20 cellular contexts compared by ENCODE assay signal in the genomic region with DNA sequence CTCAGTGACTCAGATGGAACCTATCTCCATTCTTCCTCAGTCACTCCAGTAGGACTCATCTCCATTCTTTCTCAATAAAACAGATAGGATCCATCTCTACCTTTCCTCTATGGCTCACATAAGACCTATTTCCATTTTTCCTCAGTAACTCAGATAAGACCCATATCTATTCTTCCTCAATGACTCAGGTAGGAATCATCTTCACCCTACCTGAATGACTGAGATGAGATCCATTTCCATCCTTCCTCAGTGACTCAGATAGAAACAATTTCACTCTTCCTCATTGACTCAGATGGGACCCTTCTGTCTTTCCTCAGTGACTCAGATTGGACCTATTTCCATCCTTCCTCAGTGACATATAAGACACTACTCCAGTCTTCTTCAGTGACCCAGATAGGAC.
DNase-seq lines count a peak whose midpoint lies in the region; ATAC-seq, FAIRE-seq and TF ChIP-seq lines count a peak whose summit lies in the region.
"Had no signal": no experiment of that assay in that cellular context is flagged by ENCODE, and none has a peak within 500 bp of the region (broad histone marks: within the 10 kb centered on the region; RNA-seq: fewer than 3 reads in every experiment).

No MANE protein-coding gene starts in this region.

- intact Hi-C loops in sigmoid colon (cut with DNase I), result no loop called here

- H3K4me1 ChIP-seq in sigmoid colon, result no peaks in the 10 kb centered on the region
- H3K4me1 ChIP-seq: BLaER1 treated with 17β-estradiol and CSF1 and Interleukin-3, amounts not matched to agents 10 nM and 100 nM had no signal

- H3K9me3 Mint-ChIP-seq in activated T-cell treated with anti-CD3 and anti-CD28 coated beads, Interleukin-2, amount 50 U/mL, for 4 hours, result peaks cover 8% of the 10 kb centered on the region
- H3K9me3 Mint-ChIP-seq in stimulated activated effector memory CD8-positive, alpha-beta T cell treated with anti-CD3 and anti-CD28 coated beads, Interleukin-12 subunit alpha, Interleukin-12 subunit beta, amount 100 ng/mL, for 72 hours, result no peaks in the 10 kb centered on the region

- no peak overlapping the region for H3K4me3 ChIP-seq in bronchial epithelial cell (ENCODE audit: low read depth, low read length)
- H3K4me3 ChIP-seq in sigmoid colon, result no peak overlapping the region
- H3K4me3 ChIP-seq: BLaER1 treated with 17β-estradiol and CSF1 and Interleukin-3, amounts not matched to agents 10 nM and 100 nM had no signal

- H3K27me3 Mint-ChIP-seq in activated T-cell treated with anti-CD3 and anti-CD28 coated beads, Interleukin-2, amount 50 U/mL, for 4 hours (ENCODE audit: low read depth), result no peaks in the 10 kb centered on the region
- H3K27me3 Mint-ChIP-seq: B cell had no signal

- no peak overlapping the region for H3K27ac Mint-ChIP-seq in stimulated activated effector memory CD8-positive, alpha-beta T cell treated with anti-CD3 and anti-CD28 coated beads, Interleukin-12 subunit alpha, Interleukin-12 subunit beta, amount 100 ng/mL, for 72 hours
- H3K27ac Mint-ChIP-seq: B cell; CD8-positive, alpha-beta T cell; HFFc6 had no signal

- no peaks in the 10 kb centered on the region for H3K27me3 ChIP-seq in bronchial epithelial cell (ENCODE audit: control insufficient read depth, insufficient read depth, low read length)
- no peaks in the 10 kb centered on the region for H3K27me3 ChIP-seq in sigmoid colon
- H3K27me3 ChIP-seq: BLaER1 treated with 17β-estradiol and CSF1 and Interleukin-3, amounts not matched to agents 10 nM and 100 nM had no signal

- peak; percentile 32 to 47 for ATAC-seq in activated T-cell treated with anti-CD3 and anti-CD28 coated beads, Interleukin-2, amount 50 U/mL, for 4 hours
- peak; percentile 8 for ATAC-seq in stimulated activated effector memory CD8-positive, alpha-beta T cell treated with anti-CD3 and anti-CD28 coated beads, Interleukin-12 subunit alpha, Interleukin-12 subunit beta, amount 100 ng/mL, for 72 hours
- ATAC-seq: CD8-positive, alpha-beta T cell; HCT116 had no signal

- H3K36me3 Mint-ChIP-seq in activated T-cell treated with anti-CD3 and anti-CD28 coated beads, Interleukin-2, amount 50 U/mL, for 4 hours (ENCODE audit: insufficient read depth), result no peaks in the 10 kb centered on the region
- H3K36me3 Mint-ChIP-seq in stimulated activated effector memory CD8-positive, alpha-beta T cell treated with anti-CD3 and anti-CD28 coated beads, Interleukin-12 subunit alpha, Interleukin-12 subunit beta, amount 100 ng/mL, for 72 hours, result no peaks in the 10 kb centered on the region
- H3K36me3 Mint-ChIP-seq: CD8-positive, alpha-beta T cell had no signal

- H3K9me3 ChIP-seq in sigmoid colon, result no peaks in the 10 kb centered on the region
- H3K9me3 ChIP-seq: BLaER1 treated with 17β-estradiol and CSF1 and Interleukin-3, amounts not matched to agents 10 nM and 100 nM had no signal

- no peak overlapping the region for H3K4me3 Mint-ChIP-seq in activated T-cell treated with anti-CD3 and anti-CD28 coated beads, Interleukin-2, amount 50 U/mL, for 4 hours
- no peak overlapping the region for H3K4me3 Mint-ChIP-seq in stimulated activated effector memory CD8-positive, alpha-beta T cell treated with anti-CD3 and anti-CD28 coated beads, Interleukin-12 subunit alpha, Interleukin-12 subunit beta, amount 100 ng/mL, for 72 hours
- H3K4me3 Mint-ChIP-seq: B cell; CD8-positive, alpha-beta T cell; HFFc6 had no signal

- TF ChIP-seq POLR2A in sigmoid colon (IDR thresholded peaks at IDR 0.05), result no peak

- no peak for TF ChIP-seq EP300 in sigmoid colon (IDR thresholded peaks at IDR 0.05)

- no peak for DNase-seq in activated T-cell treated with anti-CD3 and anti-CD28 coated beads, Interleukin-2, amount 50 U/mL, for 4 hours
- no peak for DNase-seq in activated T-cell treated with anti-CD3 and anti-CD28 coated beads, Interleukin-2, amount 50 U/mL, for 1 hour
- DNase-seq in HT1080 (ENCODE audit: low read depth), result peak; percentile 1
- DNase-seq in bronchial epithelial cell (ENCODE audit: low read depth), result peak; percentile 3
- no peak for DNase-seq in stimulated activated effector memory CD8-positive, alpha-beta T cell treated with anti-CD3 and anti-CD28 coated beads, Interleukin-12 subunit alpha, Interleukin-12 subunit beta, amount 100 ng/mL, for 72 hours (ENCODE audit: low spot score in 2 of 2)
- DNase-seq in sigmoid colon, result no peak
- no peak for DNase-seq in amygdala (lab: John Stamatoyannopoulos, UW)
- DNase-seq: 8988T; Calu3; CD8-positive, alpha-beta T cell; DMS79 treated with DMSO at 0.1 percent for 48 hours; GF-D8; GOT3; H7; HFFc6 had no signal

- no peaks in the 10 kb centered on the region for H3K4me1 Mint-ChIP-seq in activated T-cell treated with anti-CD3 and anti-CD28 coated beads, Interleukin-2, amount 50 U/mL, for 4 hours (ENCODE audit: low read depth)
- H3K4me1 Mint-ChIP-seq in stimulated activated effector memory CD8-positive, alpha-beta T cell treated with anti-CD3 and anti-CD28 coated beads, Interleukin-12 subunit alpha, Interleukin-12 subunit beta, amount 100 ng/mL, for 72 hours, result no peaks in the 10 kb centered on the region
- H3K4me1 Mint-ChIP-seq: B cell had no signal

- H3K36me3 ChIP-seq in bronchial epithelial cell (ENCODE audit: control insufficient read depth, insufficient read depth, low read length) (no peaks in the 10 kb centered on the region), sigmoid colon (no peaks in the 10 kb centered on the region)
- H3K36me3 ChIP-seq: BLaER1 treated with 17β-estradiol and CSF1 and Interleukin-3, amounts not matched to agents 10 nM and 100 nM had no signal

- no peak for FAIRE-seq in bronchial epithelial cell (lab: Jason Lieb, UNC)
- FAIRE-seq: HTR-8/SVneo had no signal

- no peak overlapping the region for H3K27ac ChIP-seq in sigmoid colon
- H3K27ac ChIP-seq: BLaER1 treated with 17β-estradiol and CSF1 and Interleukin-3, amounts not matched to agents 10 nM and 100 nM; HL-60 had no signal

- no peak for TF ChIP-seq CTCF in bronchial epithelial cell (IDR thresholded peaks at IDR 0.05; ENCODE audit: insufficient read depth, low read length, severe bottlenecking)
- no peak for TF ChIP-seq CTCF in sigmoid colon (IDR thresholded peaks at IDR 0.05)

Comparison
In these comparisons a context has a peak if more than half of its experiments do, and no peak if none do; other contexts are left out.
1. DNase-seq: peak in HT1080 (single experiment) and bronchial epithelial cell (single experiment); none in activated T-cell treated with anti-CD3 and anti-CD28 coated beads, Interleukin-2, amount 50 U/mL, for 4 hours (single experiment), activated T-cell treated with anti-CD3 and anti-CD28 coated beads, Interleukin-2, amount 50 U/mL, for 1 hour (single experiment), stimulated activated effector memory CD8-positive, alpha-beta T cell treated with anti-CD3 and anti-CD28 coated beads, Interleukin-12 subunit alpha, Interleukin-12 subunit beta, amount 100 ng/mL, for 72 hours (0 of 2), sigmoid colon (single experiment) and amygdala (0 of 56).